ENCODE assay signal across 23 cellular contexts in genomic region chr9:86575825-86576488, GRCh38.
A peak's percentile ranks its signal among the peaks of the same experiment; 100 is the strongest.
DNase-seq lines count a peak whose midpoint lies in the region; ATAC-seq and TF ChIP-seq lines count a peak whose summit lies in the region.
"Had no signal": no experiment of that assay in that cellular context is flagged by ENCODE, and none has a peak within 500 bp of the region (broad histone marks: within the 10 kb centered on the region; RNA-seq: fewer than 3 reads in every experiment).

No MANE protein-coding gene starts in this region.

- H3K36me3 Mint-ChIP-seq in endodermal cell (ENCODE audit: low read depth): no peaks in the 10 kb centered on the region
- no peaks in the 10 kb centered on the region for H3K36me3 Mint-ChIP-seq in memory B cell

- ATAC-seq in memory B cell (ENCODE audit: low read depth): no peak
- ATAC-seq in GM21723 (IDR thresholded peaks at IDR 0.05; ENCODE audit: unreplicated experiment): no peak
- ATAC-seq: activated naive CD8-positive, alpha-beta T cell treated with anti-CD3 and anti-CD28 coated beads, Interleukin-2, amount 50 U/mL, for 24 hours; body of pancreas; effector memory CD8-positive, alpha-beta T cell; left colon had no signal

- H3K4me1 Mint-ChIP-seq in endodermal cell: peaks cover 24% of the 10 kb centered on the region
- no peaks in the 10 kb centered on the region for H3K4me1 Mint-ChIP-seq in memory B cell
- H3K4me1 Mint-ChIP-seq: activated naive CD8-positive, alpha-beta T cell treated with anti-CD3 and anti-CD28 coated beads, Interleukin-2, amount 50 U/mL, for 24 hours had no signal

- peaks cover 5% of the 10 kb centered on the region for H3K27me3 Mint-ChIP-seq in endodermal cell (ENCODE audit: insufficient read depth)
- peaks cover under 1% of the 10 kb centered on the region for H3K27me3 Mint-ChIP-seq in memory B cell

- in situ Hi-C loops in KBM-7 (cut with MboI; ENCODE audit: low pct_unique_long_range_greater_than_20kb, low sequenced_read_pairs): no loop called here

- H3K9me3 Mint-ChIP-seq in endodermal cell: peaks cover 5% of the 10 kb centered on the region
- no peaks in the 10 kb centered on the region for H3K9me3 Mint-ChIP-seq in memory B cell
- H3K9me3 Mint-ChIP-seq: activated naive CD8-positive, alpha-beta T cell treated with anti-CD3 and anti-CD28 coated beads, Interleukin-2, amount 50 U/mL, for 24 hours had no signal

- WGBS in endodermal cell (ENCODE audit: insufficient coverage in 1 of 2, insufficient read length in 1 of 2), 2 experiments: 95 to 98% methylated on average over 6 to 9 of the region's 9 CpGs

- H3K27ac ChIP-seq in endodermal cell (ENCODE audit: low read depth, low read length): no peak overlapping the region
- no peak overlapping the region for H3K27ac ChIP-seq in subcutaneous abdominal adipose tissue (ENCODE audit: low read depth, low read length)
- H3K27ac ChIP-seq: body of pancreas had no signal

- H3K9me3 ChIP-seq in endodermal cell (ENCODE audit: control insufficient read depth, low read length) (peaks cover 13% of the 10 kb centered on the region), subcutaneous abdominal adipose tissue (ENCODE audit: control insufficient read depth in 5 of 5, low read length in 5 of 5) (no peaks in the 10 kb centered on the region)
- H3K9me3 ChIP-seq: body of pancreas, esophagus squamous epithelium, SK-N-SH, tibial nerve had no signal

- H3K27ac Mint-ChIP-seq in endodermal cell (no peak overlapping the region), memory B cell (no peak overlapping the region)
- H3K27ac Mint-ChIP-seq: activated naive CD8-positive, alpha-beta T cell treated with anti-CD3 and anti-CD28 coated beads, Interleukin-2, amount 50 U/mL, for 24 hours; effector memory CD8-positive, alpha-beta T cell had no signal

- H3K4me3 ChIP-seq in endodermal cell (ENCODE audit: low read length): peak overlapping the region; percentile 53
- H3K4me3 ChIP-seq in subcutaneous abdominal adipose tissue (ENCODE audit: low read depth in 1 of 5, low read length in 5 of 5): peak overlapping the region in 3 of 5 donors; percentile 3 to 19 (median 3)
- H3K4me3 ChIP-seq: body of pancreas, esophagus squamous epithelium, tibial nerve had no signal

- H3K36me3 ChIP-seq in endodermal cell (ENCODE audit: control insufficient read depth, insufficient read depth, low read length): no peaks in the 10 kb centered on the region
- H3K36me3 ChIP-seq in subcutaneous abdominal adipose tissue (ENCODE audit: control insufficient read depth in 5 of 5, insufficient read depth in 5 of 5, low read length in 5 of 5): no peaks in the 10 kb centered on the region
- H3K36me3 ChIP-seq: esophagus squamous epithelium, tibial nerve had no signal

- H3K9ac ChIP-seq in endodermal cell (ENCODE audit: extremely low read depth, low read length, poor library complexity, severe bottlenecking) (no peak overlapping the region), subcutaneous abdominal adipose tissue (ENCODE audit: low read length in 5 of 5) (no peak overlapping the region)
- H3K9ac ChIP-seq: SK-N-SH had no signal

- H3K4me1 ChIP-seq in endodermal cell (ENCODE audit: control insufficient read depth, insufficient read depth, low read length): peaks cover 7% of the 10 kb centered on the region
- peaks cover 0 to 24% (median 15%) of the 10 kb centered on the region in 5 donors for H3K4me1 ChIP-seq in subcutaneous abdominal adipose tissue (ENCODE audit: control insufficient read depth in 5 of 5, insufficient read depth in 5 of 5, low read length in 5 of 5)
- H3K4me1 ChIP-seq: body of pancreas had no signal

- H3K27me3 ChIP-seq in endodermal cell (ENCODE audit: control insufficient read depth, insufficient read depth, low read length, poor library complexity, severe bottlenecking) (no peaks in the 10 kb centered on the region), subcutaneous abdominal adipose tissue (ENCODE audit: control insufficient read depth in 5 of 5, insufficient read depth in 4 of 5, low read length in 5 of 5) (no peaks in the 10 kb centered on the region)
- H3K27me3 ChIP-seq: body of pancreas, esophagus squamous epithelium, tibial nerve had no signal

- DNase-seq in KBM-7: peak; percentile 30
- no peak for DNase-seq in endodermal cell
- DNase-seq in memory B cell (ENCODE audit: low spot score in 2 of 2): no peak
- DNase-seq in NCI-H1092 (lab: John Stamatoyannopoulos, UW): no peak
- no peak for DNase-seq in activated CD8-positive, alpha-beta memory T cell treated with anti-CD3 and anti-CD28 coated beads, Interleukin-2, amount 50 U/mL, for 4 hours
- DNase-seq in NCI-H2227 treated with DMSO at 0.1 percent for 48 hours (lab: John Stamatoyannopoulos, UW): no peak
- DNase-seq: activated CD4-positive, alpha-beta T cell treated with anti-CD3 and anti-CD28 coated beads, Interleukin-2, amount 50 U/mL, for 4 hours; activated effector memory CD4-positive, alpha-beta T cell treated with Interleukin-2 at 50 U/mL for 16 hours; activated naive CD8-positive, alpha-beta T cell treated with anti-CD3 and anti-CD28 coated beads, Interleukin-2, amount 50 U/mL, for 24 hours; body of pancreas; effector memory CD8-positive, alpha-beta T cell; esophagus squamous epithelium; GOT3; left colon; midbrain; NCI-H1417 treated with DMSO at 0.1 percent for 48 hours; NCI-H524; SK-N-SH; stimulated activated CD4-positive, alpha-beta T cell treated with anti-CD3 and anti-CD28 coated beads, Interleukin-4, amount 100 ng/mL, for 1 hour; stimulated activated naive CD4-positive, alpha-beta T cell had no signal

- no peak for TF ChIP-seq CTCF in endodermal cell (conservative IDR thresholded peaks at IDR 0.05)

- H3K4me3 Mint-ChIP-seq in endodermal cell (no peak overlapping the region), memory B cell (peak overlapping the region; percentile 7)
- H3K4me3 Mint-ChIP-seq: activated naive CD8-positive, alpha-beta T cell treated with anti-CD3 and anti-CD28 coated beads, Interleukin-2, amount 50 U/mL, for 24 hours; effector memory CD8-positive, alpha-beta T cell had no signal
